In the genomic region with DNA sequence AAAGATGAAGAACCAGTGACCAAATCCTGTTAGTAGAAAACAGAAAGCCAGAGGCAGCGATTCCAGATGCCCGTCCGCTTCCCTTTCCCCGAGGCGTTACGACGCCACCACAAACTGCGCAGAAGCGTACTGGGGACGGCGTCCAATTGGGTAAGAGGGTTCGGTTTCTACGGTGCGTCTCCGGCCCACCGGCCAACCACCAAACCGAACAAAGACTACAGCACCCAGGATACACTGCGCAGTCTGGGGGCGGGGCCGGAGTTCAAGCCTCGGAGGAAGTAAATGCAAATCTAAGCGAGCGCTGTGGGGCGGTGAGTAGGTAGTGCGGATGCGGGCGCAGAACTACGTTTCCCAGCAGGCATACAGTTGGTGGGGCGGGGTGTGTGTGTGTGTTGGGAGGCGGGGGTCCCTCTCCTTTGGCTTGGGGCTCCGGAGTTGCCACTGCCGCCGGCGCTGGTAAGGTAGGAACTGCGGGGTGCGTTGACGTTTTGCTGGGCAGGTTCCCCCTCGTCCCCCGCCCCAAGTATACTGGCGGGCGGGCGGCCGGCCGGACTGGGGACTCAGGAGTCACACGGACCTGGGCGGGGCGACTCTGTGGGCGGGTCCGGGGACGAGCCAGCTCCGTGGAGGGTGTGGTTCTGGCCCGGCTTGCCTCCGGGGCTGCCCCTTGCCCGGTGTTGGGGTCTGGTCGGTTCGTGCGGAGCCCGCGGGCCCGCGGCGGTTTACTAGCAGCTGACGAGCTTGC, we compare ENCODE assay signal across 1 cellular context.
TF ChIP-seq lines count a peak whose summit lies in the region.

A gene with protein sequence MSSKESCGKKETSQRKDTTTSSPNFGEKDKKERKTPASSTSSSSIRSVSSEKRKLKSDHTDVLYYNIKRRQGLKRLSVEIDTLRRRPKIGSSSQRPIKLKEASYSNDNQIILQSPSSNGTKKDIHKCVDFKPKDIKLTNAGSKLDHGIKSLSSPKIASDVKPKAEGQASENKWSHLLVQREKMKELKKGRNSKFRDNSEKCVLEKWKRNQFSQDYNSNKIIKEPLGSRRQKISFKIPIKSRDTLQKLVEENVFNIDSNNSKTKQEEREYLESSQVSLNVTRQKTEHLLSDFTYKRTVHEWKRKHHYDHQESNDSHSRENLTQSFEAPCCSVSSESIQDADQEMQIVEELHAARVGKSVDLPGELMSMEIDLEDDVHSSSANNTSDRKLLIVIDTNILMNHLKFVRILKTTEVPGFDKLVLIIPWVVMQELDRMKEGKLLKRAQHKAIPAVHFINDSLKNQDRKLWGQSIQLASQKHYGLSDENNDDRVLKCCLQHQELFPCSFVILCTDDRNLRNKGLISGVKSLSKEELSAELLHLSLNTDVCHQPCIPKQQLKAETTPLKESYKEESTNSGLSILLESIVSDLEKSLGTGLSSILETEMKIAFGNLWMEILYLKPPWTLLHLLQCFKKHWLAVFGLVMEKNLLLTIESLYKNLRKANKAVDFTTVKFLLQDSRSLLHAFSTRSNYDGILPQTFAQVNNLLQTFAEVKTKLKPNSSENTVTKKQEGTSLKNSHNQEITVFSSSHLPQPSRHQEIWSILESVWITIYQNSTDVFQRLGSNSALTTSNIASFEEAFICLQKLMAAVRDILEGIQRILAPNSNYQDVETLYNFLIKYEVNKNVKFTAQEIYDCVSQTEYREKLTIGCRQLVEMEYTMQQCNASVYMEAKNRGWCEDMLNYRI (plus strand): TSS at position 314 of the 745 bp plus-strand sequence. CDS start 3,675 bp downstream, outside the sequence.
A gene with protein sequence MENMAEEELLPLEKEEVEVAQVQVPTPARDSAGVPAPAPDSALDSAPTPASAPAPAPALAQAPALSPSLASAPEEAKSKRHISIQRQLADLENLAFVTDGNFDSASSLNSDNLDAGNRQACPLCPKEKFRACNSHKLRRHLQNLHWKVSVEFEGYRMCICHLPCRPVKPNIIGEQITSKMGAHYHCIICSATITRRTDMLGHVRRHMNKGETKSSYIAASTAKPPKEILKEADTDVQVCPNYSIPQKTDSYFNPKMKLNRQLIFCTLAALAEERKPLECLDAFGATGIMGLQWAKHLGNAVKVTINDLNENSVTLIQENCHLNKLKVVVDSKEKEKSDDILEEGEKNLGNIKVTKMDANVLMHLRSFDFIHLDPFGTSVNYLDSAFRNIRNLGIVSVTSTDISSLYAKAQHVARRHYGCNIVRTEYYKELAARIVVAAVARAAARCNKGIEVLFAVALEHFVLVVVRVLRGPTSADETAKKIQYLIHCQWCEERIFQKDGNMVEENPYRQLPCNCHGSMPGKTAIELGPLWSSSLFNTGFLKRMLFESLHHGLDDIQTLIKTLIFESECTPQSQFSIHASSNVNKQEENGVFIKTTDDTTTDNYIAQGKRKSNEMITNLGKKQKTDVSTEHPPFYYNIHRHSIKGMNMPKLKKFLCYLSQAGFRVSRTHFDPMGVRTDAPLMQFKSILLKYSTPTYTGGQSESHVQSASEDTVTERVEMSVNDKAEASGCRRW (minus strand): TSS at position 100 of the 745 bp plus-strand sequence. CDS start 241 bp downstream, outside the sequence.

TF ChIP-seq in K562, 482 proteins besides CTCF, POLR2A, EP300 and RAD21 (continued from another document and continues in another):
- no peak for TF ChIP-seq FOXO4 (CRISPR knock-in tag; IDR thresholded peaks at IDR 0.05)
- no peak for TF ChIP-seq ZNF408 (CRISPR knock-in tag; IDR thresholded peaks at IDR 0.05; ENCODE audit: low read depth)
- TF ChIP-seq, protein P1, sequence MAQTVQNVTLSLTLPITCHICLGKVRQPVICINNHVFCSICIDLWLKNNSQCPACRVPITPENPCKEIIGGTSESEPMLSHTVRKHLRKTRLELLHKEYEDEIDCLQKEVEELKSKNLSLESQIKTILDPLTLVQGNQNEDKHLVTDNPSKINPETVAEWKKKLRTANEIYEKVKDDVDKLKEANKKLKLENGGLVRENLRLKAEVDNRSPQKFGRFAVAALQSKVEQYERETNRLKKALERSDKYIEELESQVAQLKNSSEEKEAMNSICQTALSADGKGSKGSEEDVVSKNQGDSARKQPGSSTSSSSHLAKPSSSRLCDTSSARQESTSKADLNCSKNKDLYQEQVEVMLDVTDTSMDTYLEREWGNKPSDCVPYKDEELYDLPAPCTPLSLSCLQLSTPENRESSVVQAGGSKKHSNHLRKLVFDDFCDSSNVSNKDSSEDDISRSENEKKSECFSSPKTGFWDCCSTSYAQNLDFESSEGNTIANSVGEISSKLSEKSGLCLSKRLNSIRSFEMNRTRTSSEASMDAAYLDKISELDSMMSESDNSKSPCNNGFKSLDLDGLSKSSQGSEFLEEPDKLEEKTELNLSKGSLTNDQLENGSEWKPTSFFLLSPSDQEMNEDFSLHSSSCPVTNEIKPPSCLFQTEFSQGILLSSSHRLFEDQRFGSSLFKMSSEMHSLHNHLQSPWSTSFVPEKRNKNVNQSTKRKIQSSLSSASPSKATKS (CRISPR knock-in tag; IDR thresholded peaks at IDR 0.05) = no peak
- TF ChIP-seq MAX (CRISPR knock-in tag; IDR thresholded peaks at IDR 0.05) = 0 out of 2 replicates have a peak, but pooled peaks have one; percentile 23
- TF ChIP-seq ZFX (CRISPR knock-in tag; IDR thresholded peaks at IDR 0.05) = peak; percentile 11
- no peak for TF ChIP-seq SETDB1 (IDR thresholded peaks at IDR 0.05; ENCODE audit: low read length)
- TF ChIP-seq MYC (IDR thresholded peaks at IDR 0.05; ENCODE audit: low read depth, low read length) = peak; percentile 38; the same call in 1 of the 2 replicates
- 0 out of 2 replicates have a peak, but pooled peaks have one; percentile 30 for TF ChIP-seq MYC (CRISPR knock-in tag; IDR thresholded peaks at IDR 0.05; ENCODE audit: borderline replicate concordance, low read depth)
- TF ChIP-seq MEF2D (tag; conservative IDR thresholded peaks at IDR 0.05; ENCODE audit: low read depth) = no peak
- peak; percentile 82 for TF ChIP-seq EGR1 (conservative IDR thresholded peaks at IDR 0.05)
- TF ChIP-seq FOXK2 (conservative IDR thresholded peaks at IDR 0.05 in 1 of 2, IDR thresholded peaks at IDR 0.05 in 1 of 2; ENCODE audit: low read depth in 2 of 2) = peak in 1 of 2 experiments; percentile 63; a peak in 1 of 4 replicates
- no peak for TF ChIP-seq ZNF551 (CRISPR knock-in tag; IDR thresholded peaks at IDR 0.05)
- no peak; the same call in 1 of the 2 replicates for TF ChIP-seq CC2D1A (IDR thresholded peaks at IDR 0.05)
- TF ChIP-seq SAP30 (IDR thresholded peaks at IDR 0.05; ENCODE audit: borderline replicate concordance, insufficient read depth, low read depth, low read length, poor library complexity, severe bottlenecking) = peak; percentile 62
- no peak for TF ChIP-seq RBM25 (IDR thresholded peaks at IDR 0.05; ENCODE audit: low read depth, low read length, severe bottlenecking)
- peak; percentile 19 for TF ChIP-seq FIP1L1 (IDR thresholded peaks at IDR 0.05; ENCODE audit: low read depth, low read length, poor library complexity, severe bottlenecking)
- TF ChIP-seq, protein P2, sequence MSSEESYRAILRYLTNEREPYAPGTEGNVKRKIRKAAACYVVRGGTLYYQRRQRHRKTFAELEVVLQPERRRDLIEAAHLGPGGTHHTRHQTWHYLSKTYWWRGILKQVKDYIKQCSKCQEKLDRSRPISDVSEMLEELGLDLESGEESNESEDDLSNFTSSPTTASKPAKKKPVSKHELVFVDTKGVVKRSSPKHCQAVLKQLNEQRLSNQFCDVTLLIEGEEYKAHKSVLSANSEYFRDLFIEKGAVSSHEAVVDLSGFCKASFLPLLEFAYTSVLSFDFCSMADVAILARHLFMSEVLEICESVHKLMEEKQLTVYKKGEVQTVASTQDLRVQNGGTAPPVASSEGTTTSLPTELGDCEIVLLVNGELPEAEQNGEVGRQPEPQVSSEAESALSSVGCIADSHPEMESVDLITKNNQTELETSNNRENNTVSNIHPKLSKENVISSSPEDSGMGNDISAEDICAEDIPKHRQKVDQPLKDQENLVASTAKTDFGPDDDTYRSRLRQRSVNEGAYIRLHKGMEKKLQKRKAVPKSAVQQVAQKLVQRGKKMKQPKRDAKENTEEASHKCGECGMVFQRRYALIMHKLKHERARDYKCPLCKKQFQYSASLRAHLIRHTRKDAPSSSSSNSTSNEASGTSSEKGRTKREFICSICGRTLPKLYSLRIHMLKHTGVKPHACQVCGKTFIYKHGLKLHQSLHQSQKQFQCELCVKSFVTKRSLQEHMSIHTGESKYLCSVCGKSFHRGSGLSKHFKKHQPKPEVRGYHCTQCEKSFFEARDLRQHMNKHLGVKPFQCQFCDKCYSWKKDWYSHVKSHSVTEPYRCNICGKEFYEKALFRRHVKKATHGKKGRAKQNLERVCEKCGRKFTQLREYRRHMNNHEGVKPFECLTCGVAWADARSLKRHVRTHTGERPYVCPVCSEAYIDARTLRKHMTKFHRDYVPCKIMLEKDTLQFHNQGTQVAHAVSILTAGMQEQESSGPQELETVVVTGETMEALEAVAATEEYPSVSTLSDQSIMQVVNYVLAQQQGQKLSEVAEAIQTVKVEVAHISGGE (CRISPR knock-in tag; IDR thresholded peaks at IDR 0.05) = peak in 2 of 3 experiments; percentile 80 to 97; a peak in 3 of 6 replicates
- TF ChIP-seq TFAM (CRISPR knock-in tag; conservative IDR thresholded peaks at IDR 0.05) = no peak
- TF ChIP-seq MLLT1 (IDR thresholded peaks at IDR 0.05) = peak in 1 of 2 experiments; percentile 20; a peak in 1 of 4 replicates
- no peak for TF ChIP-seq ZNF347 (CRISPR knock-in tag; IDR thresholded peaks at IDR 0.05; ENCODE audit: low read depth)
- TF ChIP-seq POLR2H (tag; IDR thresholded peaks at IDR 0.05; ENCODE audit: low read depth) = peak; percentile 62
- TF ChIP-seq, protein P3, sequence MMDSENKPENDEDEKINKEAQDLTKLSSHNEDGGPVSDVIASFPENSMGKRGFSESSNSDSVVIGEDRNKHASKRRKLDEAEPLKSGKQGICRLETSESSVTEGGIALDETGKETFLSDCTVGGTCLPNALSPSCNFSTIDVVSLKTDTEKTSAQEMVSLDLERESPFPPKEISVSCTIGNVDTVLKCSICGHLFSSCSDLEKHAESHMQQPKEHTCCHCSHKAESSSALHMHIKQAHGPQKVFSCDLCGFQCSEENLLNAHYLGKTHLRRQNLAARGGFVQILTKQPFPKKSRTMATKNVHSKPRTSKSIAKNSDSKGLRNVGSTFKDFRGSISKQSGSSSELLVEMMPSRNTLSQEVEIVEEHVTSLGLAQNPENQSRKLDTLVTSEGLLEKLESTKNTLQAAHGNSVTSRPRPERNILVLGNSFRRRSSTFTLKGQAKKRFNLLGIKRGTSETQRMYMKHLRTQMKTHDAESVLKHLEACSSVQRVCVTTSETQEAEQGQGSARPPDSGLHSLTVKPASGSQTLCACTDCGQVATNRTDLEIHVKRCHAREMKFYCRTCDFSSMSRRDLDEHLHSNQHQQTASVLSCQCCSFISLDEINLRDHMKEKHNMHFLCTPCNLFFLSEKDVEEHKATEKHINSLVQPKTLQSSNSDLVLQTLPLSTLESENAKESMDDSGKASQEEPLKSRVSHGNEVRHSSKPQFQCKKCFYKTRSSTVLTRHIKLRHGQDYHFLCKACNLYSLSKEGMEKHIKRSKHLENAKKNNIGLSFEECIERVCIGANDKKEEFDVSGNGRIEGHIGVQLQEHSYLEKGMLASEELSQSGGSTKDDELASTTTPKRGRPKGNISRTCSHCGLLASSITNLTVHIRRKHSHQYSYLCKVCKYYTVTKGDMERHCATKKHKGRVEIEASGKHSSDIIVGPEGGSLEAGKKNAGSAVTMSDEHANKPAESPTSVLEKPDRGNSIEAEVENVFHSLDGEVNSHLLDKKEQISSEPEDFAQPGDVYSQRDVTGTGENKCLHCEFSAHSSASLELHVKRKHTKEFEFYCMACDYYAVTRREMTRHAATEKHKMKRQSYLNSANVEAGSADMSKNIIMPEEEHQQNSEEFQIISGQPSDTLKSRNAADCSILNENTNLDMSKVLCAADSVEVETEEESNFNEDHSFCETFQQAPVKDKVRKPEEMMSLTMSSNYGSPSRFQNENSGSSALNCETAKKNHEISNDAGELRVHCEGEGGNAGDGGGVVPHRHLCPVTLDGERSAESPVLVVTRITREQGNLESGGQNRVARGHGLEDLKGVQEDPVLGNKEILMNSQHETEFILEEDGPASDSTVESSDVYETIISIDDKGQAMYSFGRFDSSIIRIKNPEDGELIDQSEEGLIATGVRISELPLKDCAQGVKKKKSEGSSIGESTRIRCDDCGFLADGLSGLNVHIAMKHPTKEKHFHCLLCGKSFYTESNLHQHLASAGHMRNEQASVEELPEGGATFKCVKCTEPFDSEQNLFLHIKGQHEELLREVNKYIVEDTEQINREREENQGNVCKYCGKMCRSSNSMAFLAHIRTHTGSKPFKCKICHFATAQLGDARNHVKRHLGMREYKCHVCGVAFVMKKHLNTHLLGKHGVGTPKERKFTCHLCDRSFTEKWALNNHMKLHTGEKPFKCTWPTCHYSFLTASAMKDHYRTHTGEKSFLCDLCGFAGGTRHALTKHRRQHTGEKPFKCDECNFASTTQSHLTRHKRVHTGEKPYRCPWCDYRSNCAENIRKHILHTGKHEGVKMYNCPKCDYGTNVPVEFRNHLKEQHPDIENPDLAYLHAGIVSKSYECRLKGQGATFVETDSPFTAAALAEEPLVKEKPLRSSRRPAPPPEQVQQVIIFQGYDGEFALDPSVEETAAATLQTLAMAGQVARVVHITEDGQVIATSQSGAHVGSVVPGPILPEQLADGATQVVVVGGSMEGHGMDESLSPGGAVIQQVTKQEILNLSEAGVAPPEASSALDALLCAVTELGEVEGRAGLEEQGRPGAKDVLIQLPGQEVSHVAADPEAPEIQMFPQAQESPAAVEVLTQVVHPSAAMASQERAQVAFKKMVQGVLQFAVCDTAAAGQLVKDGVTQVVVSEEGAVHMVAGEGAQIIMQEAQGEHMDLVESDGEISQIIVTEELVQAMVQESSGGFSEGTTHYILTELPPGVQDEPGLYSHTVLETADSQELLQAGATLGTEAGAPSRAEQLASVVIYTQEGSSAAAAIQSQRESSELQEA (IDR thresholded peaks at IDR 0.05; ENCODE audit: low read depth) = peak; percentile 69
- 0 out of 2 replicates have a peak, but pooled peaks have one; percentile 17 for TF ChIP-seq SMC3 (conservative IDR thresholded peaks at IDR 0.05; ENCODE audit: insufficient read depth, low read depth, low read length)
